9 cellular contexts compared by ENCODE assay signal in the genomic region with DNA sequence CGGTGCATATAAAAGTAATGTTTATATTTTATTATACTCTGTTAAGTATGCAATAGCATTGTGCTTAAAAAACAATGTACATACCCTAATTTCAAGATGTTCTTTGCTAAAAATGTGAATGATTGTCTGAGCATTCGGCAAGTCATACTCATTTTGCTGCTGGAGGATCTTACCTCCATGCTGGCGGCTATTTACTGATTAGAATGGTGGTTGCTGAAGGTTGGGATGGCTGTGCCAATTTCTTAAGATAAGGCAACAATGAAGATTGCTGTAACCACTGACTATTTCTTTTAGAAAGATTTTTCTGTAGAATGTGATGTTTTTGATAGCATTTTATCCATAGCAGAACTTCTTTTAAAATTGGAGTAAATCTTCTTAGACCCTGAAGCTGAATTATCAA.
"Had no signal": no experiment of that assay in that cellular context is flagged by ENCODE, and none has a peak within 500 bp of the region (broad histone marks: within the 10 kb centered on the region; RNA-seq: fewer than 3 reads in every experiment).

No MANE protein-coding gene starts in this region.

- H3K36me3 ChIP-seq: HAP-1 had no signal

- H3K4me1 ChIP-seq: HAP-1 had no signal

- H3K4me3 ChIP-seq: GM23248, GM23338, HAP-1 had no signal

- H3K27ac ChIP-seq: GM23248 had no signal

- H3K9ac ChIP-seq: GM23248 had no signal

- H2AFZ ChIP-seq: GM23248, GM23338 had no signal

- DNase-seq: GM23248, GOT3, H7, H9, HCEC 1CT, HFFc6 had no signal

- ATAC-seq: GM23338, HCT116 had no signal

- H3K4me2 ChIP-seq: GM23338 had no signal

- H3K9me3 ChIP-seq: HAP-1 had no signal
